ENCODE assay signal across 19 cellular contexts in the genomic region with DNA sequence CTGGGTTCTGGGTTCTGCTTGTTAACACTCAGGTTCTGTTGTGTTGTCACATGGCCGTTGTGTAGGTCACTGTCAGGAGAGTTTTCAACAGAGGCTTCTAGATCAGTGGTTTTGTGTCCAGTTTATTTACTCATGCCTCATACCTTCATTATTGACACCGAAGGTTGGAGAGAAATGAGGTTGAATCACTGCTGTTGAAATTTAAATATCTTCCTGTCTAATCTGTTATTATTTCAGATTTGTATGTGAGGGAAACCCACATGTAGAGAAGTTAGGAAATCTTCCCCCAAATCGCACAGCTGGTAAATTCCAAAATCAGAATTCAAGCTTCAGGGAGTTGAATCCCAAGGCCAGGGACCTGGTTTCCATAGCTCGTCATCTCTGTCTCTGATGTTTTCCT. TPM values are rescaled to one million over a fixed set of nuclear protein-coding genes. Genes with fewer than 3 reads are reported as not detected.
DNase-seq lines count a peak whose midpoint lies in the region; ATAC-seq lines count a peak whose summit lies in the region.
"Had no signal": no experiment of that assay in that cellular context is flagged by ENCODE, and none has a peak within 500 bp of the region (broad histone marks: within the 10 kb centered on the region; RNA-seq: fewer than 3 reads in every experiment).

No MANE protein-coding gene starts in this region.

- no peak overlapping the region for H4K5ac ChIP-seq in mesendoderm (ENCODE audit: low read length)

- no peak overlapping the region for H3K56ac ChIP-seq in mesendoderm (ENCODE audit: low read length)

- no peak overlapping the region for H3K4me3 ChIP-seq in CD4-positive, CD25-positive, alpha-beta regulatory T cell (ENCODE audit: low read depth, low read length)
- no peak overlapping the region for H3K4me3 ChIP-seq in mesendoderm (ENCODE audit: low read length)
- H3K4me3 ChIP-seq: body of pancreas, dorsolateral prefrontal cortex, heart right ventricle, thoracic aorta had no signal

- no peak for DNase-seq in CD4-positive, CD25-positive, alpha-beta regulatory T cell
- DNase-seq in HCEC 1CT (peak; percentile 37), astrocyte of the hippocampus (ENCODE audit: low read depth, low spot score) (peak; percentile 9), mesendoderm (no peak), NCI-H510A (lab: John Stamatoyannopoulos, UW) (no peak), HT-29 (ENCODE audit: low spot score) (no peak), COR-L47 (lab: John Stamatoyannopoulos, UW) (no peak)
- DNase-seq: activated T-cell treated with anti-CD3 and anti-CD28 coated beads, Interleukin-2, amount 50 U/mL, for 48 hours; BE2C; body of pancreas; dorsolateral prefrontal cortex; heart right ventricle; midbrain; NCI-H2081; right cardiac atrium; SK-N-SH had no signal

- no peak overlapping the region for H3K27ac ChIP-seq in CD4-positive, CD25-positive, alpha-beta regulatory T cell (ENCODE audit: insufficient read depth, low read length, poor library complexity, severe bottlenecking)
- H3K27ac ChIP-seq in mesendoderm (ENCODE audit: low read depth, low read length), result no peak overlapping the region
- H3K27ac ChIP-seq: dorsolateral prefrontal cortex, neutrophil had no signal

- no peak overlapping the region for H2BK5ac ChIP-seq in mesendoderm (ENCODE audit: low read length)

- peaks cover 8 to 43% (median 32%) of the 10 kb centered on the region in 4 donors for H3K4me1 Mint-ChIP-seq in CD4-positive, CD25-positive, alpha-beta regulatory T cell

- no peak overlapping the region for H3K4ac ChIP-seq in mesendoderm (ENCODE audit: low read depth, low read length)

- H3K4me3 Mint-ChIP-seq in CD4-positive, CD25-positive, alpha-beta regulatory T cell, result no peak overlapping the region

- H3K27me3 Mint-ChIP-seq in CD4-positive, CD25-positive, alpha-beta regulatory T cell, result no peaks in the 10 kb centered on the region

- no peak overlapping the region for H3K23ac ChIP-seq in mesendoderm (ENCODE audit: low read length)

- no peaks in the 10 kb centered on the region for H3K79me2 ChIP-seq in mesendoderm (ENCODE audit: control insufficient read depth, insufficient read depth, low read length)

- H4K8ac ChIP-seq in mesendoderm (ENCODE audit: low read depth, low read length), result no peak overlapping the region

- peak overlapping the region in 2 of 3 donors; percentile 12 to 27 for H3K27ac Mint-ChIP-seq in CD4-positive, CD25-positive, alpha-beta regulatory T cell

- H3K9me3 ChIP-seq in CD4-positive, CD25-positive, alpha-beta regulatory T cell (ENCODE audit: control insufficient read depth in 2 of 2, low read length in 2 of 2), result no peaks in the 10 kb centered on the region
- H3K9me3 ChIP-seq: BE2C, body of pancreas, heart right ventricle, neutrophil, SK-N-SH, thoracic aorta had no signal

- no peak overlapping the region for H3K9ac ChIP-seq in mesendoderm (ENCODE audit: low read length)
- H3K9ac ChIP-seq: SK-N-SH had no signal

- H3K4me2 ChIP-seq in mesendoderm (ENCODE audit: low read length), result no peak overlapping the region
- H3K4me2 ChIP-seq: SK-N-SH had no signal

- no peaks in the 10 kb centered on the region for H3K27me3 ChIP-seq in CD4-positive, CD25-positive, alpha-beta regulatory T cell (ENCODE audit: control insufficient read depth, insufficient read depth, low read length)
- no peaks in the 10 kb centered on the region for H3K27me3 ChIP-seq in mesendoderm (ENCODE audit: insufficient read depth, low read length, poor library complexity)
- H3K27me3 ChIP-seq: BE2C, body of pancreas, dorsolateral prefrontal cortex, heart right ventricle, neutrophil had no signal

- ATAC-seq in CD4-positive, CD25-positive, alpha-beta regulatory T cell (ENCODE audit: low read depth in 2 of 2), result no peak
- ATAC-seq in HG03139 (IDR thresholded peaks at IDR 0.05; ENCODE audit: unreplicated experiment), result no peak
- ATAC-seq: body of pancreas, heart right ventricle, right cardiac atrium had no signal

- H2BK15ac ChIP-seq in mesendoderm (replicated peaks; ENCODE audit: low read depth), result no peak overlapping the region

- H3K4me1 ChIP-seq in CD4-positive, CD25-positive, alpha-beta regulatory T cell (ENCODE audit: control insufficient read depth, insufficient read depth, low read length, poor library complexity, severe bottlenecking), result peaks cover 36% of the 10 kb centered on the region
- H3K4me1 ChIP-seq in mesendoderm (ENCODE audit: control insufficient read depth, low read depth, low read length), result peaks cover 8% of the 10 kb centered on the region

- H3K79me1 ChIP-seq in mesendoderm (ENCODE audit: low read length), result no peaks in the 10 kb centered on the region

- H3K36me3 ChIP-seq in CD4-positive, CD25-positive, alpha-beta regulatory T cell (ENCODE audit: control insufficient read depth, insufficient read depth, low read length), result no peaks in the 10 kb centered on the region
- no peaks in the 10 kb centered on the region for H3K36me3 ChIP-seq in mesendoderm (ENCODE audit: control insufficient read depth, insufficient read depth, low read length)
- H3K36me3 ChIP-seq: BE2C, heart right ventricle, neutrophil, thoracic aorta had no signal

- peak overlapping the region; percentile 42 for H3K18ac ChIP-seq in mesendoderm (ENCODE audit: low read length)

- H2BK120ac ChIP-seq in mesendoderm (ENCODE audit: low read depth, low read length), result no peak overlapping the region

- H2AK5ac ChIP-seq in mesendoderm (ENCODE audit: low read length), result no peak overlapping the region

- no CpG with 5 or more reads among the region's 4 CpGs for WGBS in mesendoderm (ENCODE audit: extremely low coverage, insufficient coverage, low lambda C conversion rate)

- H3K9me3 Mint-ChIP-seq in CD4-positive, CD25-positive, alpha-beta regulatory T cell, result no peaks in the 10 kb centered on the region

- no peaks in the 10 kb centered on the region for H3K36me3 Mint-ChIP-seq in CD4-positive, CD25-positive, alpha-beta regulatory T cell

RNA-seq across cellular contexts. Expression of gene KLF6, which starts 28.3 kb away (rescaled TPM):
- 1,887 TPM for total RNA-seq in CD4-positive, CD25-positive, alpha-beta regulatory T cell
- polyA plus RNA-seq in CD4-positive, CD25-positive, alpha-beta regulatory T cell, result 100 to 1,000 TPM; 630 to 812 (median 656) TPM
- 36.1 TPM for polyA plus RNA-seq in mesendoderm (2013, experiment 1 of 2)
- 35.3 TPM for polyA plus RNA-seq in mesendoderm (2013, experiment 2 of 2)
- 155 and 182 TPM in 2 replicates for total RNA-seq in HT-29 (2014; rRNA removed; shearing (Covaris generic))

Comparison
In these comparisons a context has a peak if more than half of its experiments do, and no peak if none do; other contexts are left out.
1. DNase-seq: peak in HCEC 1CT (single experiment) and astrocyte of the hippocampus (single experiment); none in CD4-positive, CD25-positive, alpha-beta regulatory T cell (0 of 3), mesendoderm (single experiment), NCI-H510A (single experiment), HT-29 (single experiment) and COR-L47 (single experiment).
2. RNA of gene KLF6, which starts 28.3 kb away (total RNA-seq): 1,887 TPM in CD4-positive, CD25-positive, alpha-beta regulatory T cell (single experiment); 155 to 182 TPM in HT-29; every median in the first group is over 10 times any median in the second.